In the genomic region with DNA sequence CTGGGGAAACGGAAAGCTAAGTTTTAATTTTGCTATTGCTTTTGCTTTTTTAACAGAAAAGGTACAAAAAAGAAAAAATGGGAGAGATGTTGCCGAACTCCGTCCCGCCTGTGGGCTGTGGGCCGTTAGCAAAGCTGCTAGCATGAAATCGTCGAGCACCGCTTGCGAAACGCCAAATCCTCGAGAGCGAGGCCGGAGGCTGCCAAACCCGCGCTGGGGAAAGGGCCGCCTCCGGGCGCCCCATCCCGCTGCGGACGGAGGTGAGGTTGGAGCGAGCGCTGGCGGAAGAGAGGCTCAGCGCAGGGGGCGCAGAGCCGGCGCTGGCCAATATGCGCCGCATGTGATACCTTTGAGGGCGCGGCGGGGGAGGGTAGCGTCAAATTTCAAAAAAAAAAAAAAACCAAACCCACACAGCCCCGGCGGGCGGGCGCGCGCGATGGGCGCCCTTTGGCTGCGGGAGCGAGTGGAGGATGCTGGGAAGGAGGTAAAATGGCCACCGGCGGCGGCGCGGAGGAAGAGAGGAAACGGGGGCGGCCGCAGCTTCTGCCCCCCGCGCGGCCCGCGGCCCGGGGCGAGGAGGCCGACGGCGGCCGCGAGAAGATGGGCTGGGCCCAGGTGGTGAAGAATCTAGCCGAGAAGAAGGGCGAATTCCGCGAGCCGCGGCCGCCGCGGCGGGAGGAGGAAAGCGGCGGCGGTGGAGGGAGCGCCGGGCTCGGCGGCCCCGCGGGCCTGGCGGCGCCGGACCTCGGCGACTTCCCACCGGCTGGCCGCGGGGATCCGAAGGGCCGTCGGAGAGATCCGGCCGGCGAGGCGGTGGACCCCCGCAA, we compare ENCODE assay signal across 8 cellular contexts. TPM values are rescaled to one million over a fixed set of nuclear protein-coding genes. Genes with fewer than 3 reads are reported as not detected.
DNase-seq lines count a peak whose midpoint lies in the region; FAIRE-seq and TF ChIP-seq lines count a peak whose summit lies in the region.

A gene with protein sequence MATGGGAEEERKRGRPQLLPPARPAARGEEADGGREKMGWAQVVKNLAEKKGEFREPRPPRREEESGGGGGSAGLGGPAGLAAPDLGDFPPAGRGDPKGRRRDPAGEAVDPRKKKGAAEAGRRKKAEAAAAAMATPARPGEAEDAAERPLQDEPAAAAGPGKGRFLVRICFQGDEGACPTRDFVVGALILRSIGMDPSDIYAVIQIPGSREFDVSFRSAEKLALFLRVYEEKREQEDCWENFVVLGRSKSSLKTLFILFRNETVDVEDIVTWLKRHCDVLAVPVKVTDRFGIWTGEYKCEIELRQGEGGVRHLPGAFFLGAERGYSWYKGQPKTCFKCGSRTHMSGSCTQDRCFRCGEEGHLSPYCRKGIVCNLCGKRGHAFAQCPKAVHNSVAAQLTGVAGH (plus strand): TSS at position 473 of the 827 bp plus-strand sequence. CDS start 17 bp downstream, at position 490.

- TF ChIP-seq POLR2A in H54 (IDR thresholded peaks at IDR 0.05; ENCODE audit: low read depth, low read length) (peak; percentile 73), stomach (IDR thresholded peaks at IDR 0.05) (peak in 1 of 4 donors; percentile 60)

- intact Hi-C loops in stomach (cut with DNase I; ENCODE audit: low total_unique reads): no loop called here

- H3K9ac ChIP-seq in Loucy (ENCODE audit: low read depth, low read length, poor library complexity, severe bottlenecking): peak within 1 kb of the TSS; percentile 93
- H3K9ac ChIP-seq in neural cell (ENCODE audit: low read length): peak within 1 kb of the TSS; percentile 89

- FAIRE-seq in G401.6 (lab: Jason Lieb, UNC) (peak; percentile 95), H54 (lab: Jason Lieb, UNC) (no peak)

- H3K79me2 ChIP-seq in Loucy (ENCODE audit: insufficient read depth, low read length): peaks cover 49% of the 10 kb centered on the region
- peaks cover 37% of the 10 kb centered on the region for H3K79me2 ChIP-seq in neural cell (replicated peaks; ENCODE audit: insufficient read depth, low read length)

- TF ChIP-seq RAD21 in neural cell (conservative IDR thresholded peaks at IDR 0.05): peak; percentile 51

- peaks cover 27% of the 10 kb centered on the region for H4K20me1 ChIP-seq in Loucy (ENCODE audit: insufficient read depth, low read length, poor library complexity, severe bottlenecking)
- no peaks in the 10 kb centered on the region for H4K20me1 ChIP-seq in neural cell (ENCODE audit: insufficient read depth)

- peaks cover 36% of the 10 kb centered on the region for H3K4me1 ChIP-seq in Loucy (ENCODE audit: insufficient read depth, low read length, poor library complexity, severe bottlenecking)
- H3K4me1 ChIP-seq in stomach: peaks cover 29 to 46% (median 44%) of the 10 kb centered on the region in 4 donors

- H2AFZ ChIP-seq in Loucy (ENCODE audit: low read length) (peak within 1 kb of the TSS; percentile 85), neural cell (ENCODE audit: low read depth, low read length) (peak within 1 kb of the TSS; percentile 60)

- no peaks in the 10 kb centered on the region; the same call in 1 of the 2 replicates for H3F3A ChIP-seq in Loucy (ENCODE audit: low read depth)
- peaks cover 3% of the 10 kb centered on the region for H3F3A ChIP-seq in neural cell (ENCODE audit: insufficient read depth, low read length, poor library complexity, severe bottlenecking)

- peak within 1 kb of the TSS; percentile 90 for H3K4me2 ChIP-seq in Loucy (ENCODE audit: low read depth, low read length, poor library complexity, severe bottlenecking)
- H3K4me2 ChIP-seq in neural cell (ENCODE audit: low read length): peak within 1 kb of the TSS; percentile 98

- DNase-seq in H54 (ENCODE audit: insufficient read length, low spot score) (peak; percentile 74), SHP77 (lab: John Stamatoyannopoulos, UW) (peak; percentile 92 to 93), fibroblast of the conjunctiva (ENCODE audit: low read depth) (peak; percentile 89), stomach (peak; percentile 83)
- DNase-seq in activated effector memory CD4-positive, alpha-beta T cell treated with anti-CD3 and anti-CD28 coated beads, Interleukin-2, amount 50 U/mL, for 16 hours: peak; percentile 94

- 0% methylated on average over 56 to 99 of the region's 99 CpGs for WGBS in stomach, 5 donors

- H3K4me3 ChIP-seq in Loucy (ENCODE audit: low read length, poor library complexity, severe bottlenecking) (peak within 1 kb of the TSS; percentile 85), neural cell (ENCODE audit: low read length) (peak within 1 kb of the TSS; percentile 100), stomach (peak within 1 kb of the TSS; percentile 76 to 97 (median 86))

- no peaks in the 10 kb centered on the region for H3K9me2 ChIP-seq in Loucy (replicated peaks; ENCODE audit: low read depth, low read length)
- H3K9me2 ChIP-seq in neural cell (ENCODE audit: insufficient read depth, low read length): no peaks in the 10 kb centered on the region

- no peak; the same call in 1 of the 2 replicates for TF ChIP-seq CTCF in Loucy (conservative IDR thresholded peaks at IDR 0.05; ENCODE audit: low read length)
- TF ChIP-seq CTCF in neural cell (IDR thresholded peaks at IDR 0.05; ENCODE audit: poor library complexity, severe bottlenecking): peak; percentile 44
- peak in 1 of 7 experiments; percentile 40 for TF ChIP-seq CTCF in stomach (IDR thresholded peaks at IDR 0.05)

- H3K27me3 ChIP-seq in Loucy (ENCODE audit: insufficient read depth, low read length, poor library complexity, severe bottlenecking) (no peaks in the 10 kb centered on the region), neural cell (ENCODE audit: insufficient read depth, low read depth, low read length) (no peaks in the 10 kb centered on the region), stomach (no peaks in the 10 kb centered on the region)

- H3K36me3 ChIP-seq in Loucy (ENCODE audit: insufficient read depth, low read length) (no peaks in the 10 kb centered on the region), neural cell (ENCODE audit: insufficient read depth, low read length) (no peaks in the 10 kb centered on the region), stomach (no peaks in the 10 kb centered on the region)

- no peaks in the 10 kb centered on the region for H3K9me3 ChIP-seq in Loucy (ENCODE audit: insufficient read depth, low read depth, low read length)
- H3K9me3 ChIP-seq in neural cell (ENCODE audit: low read length): no peaks in the 10 kb centered on the region
- H3K9me3 ChIP-seq in stomach: no peaks in the 10 kb centered on the region

- TF ChIP-seq EP300 in neural cell (conservative IDR thresholded peaks at IDR 0.05; ENCODE audit: poor library complexity, severe bottlenecking) (peak; percentile 10), stomach (IDR thresholded peaks at IDR 0.05) (no peak)

- H3K27ac ChIP-seq in neural cell (ENCODE audit: low read length): peak within 1 kb of the TSS; percentile 86
- H3K27ac ChIP-seq in stomach: peak within 1 kb of the TSS; percentile 95 to 99 (median 95)

TF ChIP-seq in neural cell, 6 proteins besides CTCF, POLR2A, EP300 and RAD21:
- peak; percentile 62 for TF ChIP-seq SMC3 (conservative IDR thresholded peaks at IDR 0.05; ENCODE audit: poor library complexity)
- TF ChIP-seq POLR2AphosphoS5 (IDR thresholded peaks at IDR 0.05): peak; percentile 84
- TF ChIP-seq MXI1 (conservative IDR thresholded peaks at IDR 0.05; ENCODE audit: poor library complexity, severe bottlenecking): peak; percentile 56
- no peak for TF ChIP-seq EZH2 (IDR thresholded peaks at IDR 0.05; ENCODE audit: borderline replicate concordance, insufficient read depth, low read length, poor library complexity, severe bottlenecking)
- TF ChIP-seq TAF1 (IDR thresholded peaks at IDR 0.05; ENCODE audit: low read depth): peak; percentile 98
- TF ChIP-seq, protein P1, sequence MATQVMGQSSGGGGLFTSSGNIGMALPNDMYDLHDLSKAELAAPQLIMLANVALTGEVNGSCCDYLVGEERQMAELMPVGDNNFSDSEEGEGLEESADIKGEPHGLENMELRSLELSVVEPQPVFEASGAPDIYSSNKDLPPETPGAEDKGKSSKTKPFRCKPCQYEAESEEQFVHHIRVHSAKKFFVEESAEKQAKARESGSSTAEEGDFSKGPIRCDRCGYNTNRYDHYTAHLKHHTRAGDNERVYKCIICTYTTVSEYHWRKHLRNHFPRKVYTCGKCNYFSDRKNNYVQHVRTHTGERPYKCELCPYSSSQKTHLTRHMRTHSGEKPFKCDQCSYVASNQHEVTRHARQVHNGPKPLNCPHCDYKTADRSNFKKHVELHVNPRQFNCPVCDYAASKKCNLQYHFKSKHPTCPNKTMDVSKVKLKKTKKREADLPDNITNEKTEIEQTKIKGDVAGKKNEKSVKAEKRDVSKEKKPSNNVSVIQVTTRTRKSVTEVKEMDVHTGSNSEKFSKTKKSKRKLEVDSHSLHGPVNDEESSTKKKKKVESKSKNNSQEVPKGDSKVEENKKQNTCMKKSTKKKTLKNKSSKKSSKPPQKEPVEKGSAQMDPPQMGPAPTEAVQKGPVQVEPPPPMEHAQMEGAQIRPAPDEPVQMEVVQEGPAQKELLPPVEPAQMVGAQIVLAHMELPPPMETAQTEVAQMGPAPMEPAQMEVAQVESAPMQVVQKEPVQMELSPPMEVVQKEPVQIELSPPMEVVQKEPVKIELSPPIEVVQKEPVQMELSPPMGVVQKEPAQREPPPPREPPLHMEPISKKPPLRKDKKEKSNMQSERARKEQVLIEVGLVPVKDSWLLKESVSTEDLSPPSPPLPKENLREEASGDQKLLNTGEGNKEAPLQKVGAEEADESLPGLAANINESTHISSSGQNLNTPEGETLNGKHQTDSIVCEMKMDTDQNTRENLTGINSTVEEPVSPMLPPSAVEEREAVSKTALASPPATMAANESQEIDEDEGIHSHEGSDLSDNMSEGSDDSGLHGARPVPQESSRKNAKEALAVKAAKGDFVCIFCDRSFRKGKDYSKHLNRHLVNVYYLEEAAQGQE (IDR thresholded peaks at IDR 0.05; ENCODE audit: borderline replicate concordance): peak; percentile 85
TF ChIP-seq in neural cell: peak in this region for 5.

RNA-seq across cellular contexts. Expression of the gene that starts here (rescaled TPM):
- 15.5 and 19.5 TPM in 2 replicates for polyA plus RNA-seq in neural cell
- 32.5 and 41.9 TPM in 2 replicates for polyA minus RNA-seq in neural cell
- 10 to 100 TPM; 10.6 to 59.1 (median 18.7) TPM for total RNA-seq in stomach
- 1 to 10 TPM; 6.2 to 9.0 (median 8.6) TPM for polyA plus RNA-seq in stomach

Comparison
In these comparisons a context has a peak if more than half of its experiments do, and no peak if none do; other contexts are left out.
1. Peak in every context shown above with its lines: DNase-seq, H3K4me3 ChIP-seq and H3K27ac ChIP-seq.